1 cellular context compared by ENCODE assay signal in the genomic region with DNA sequence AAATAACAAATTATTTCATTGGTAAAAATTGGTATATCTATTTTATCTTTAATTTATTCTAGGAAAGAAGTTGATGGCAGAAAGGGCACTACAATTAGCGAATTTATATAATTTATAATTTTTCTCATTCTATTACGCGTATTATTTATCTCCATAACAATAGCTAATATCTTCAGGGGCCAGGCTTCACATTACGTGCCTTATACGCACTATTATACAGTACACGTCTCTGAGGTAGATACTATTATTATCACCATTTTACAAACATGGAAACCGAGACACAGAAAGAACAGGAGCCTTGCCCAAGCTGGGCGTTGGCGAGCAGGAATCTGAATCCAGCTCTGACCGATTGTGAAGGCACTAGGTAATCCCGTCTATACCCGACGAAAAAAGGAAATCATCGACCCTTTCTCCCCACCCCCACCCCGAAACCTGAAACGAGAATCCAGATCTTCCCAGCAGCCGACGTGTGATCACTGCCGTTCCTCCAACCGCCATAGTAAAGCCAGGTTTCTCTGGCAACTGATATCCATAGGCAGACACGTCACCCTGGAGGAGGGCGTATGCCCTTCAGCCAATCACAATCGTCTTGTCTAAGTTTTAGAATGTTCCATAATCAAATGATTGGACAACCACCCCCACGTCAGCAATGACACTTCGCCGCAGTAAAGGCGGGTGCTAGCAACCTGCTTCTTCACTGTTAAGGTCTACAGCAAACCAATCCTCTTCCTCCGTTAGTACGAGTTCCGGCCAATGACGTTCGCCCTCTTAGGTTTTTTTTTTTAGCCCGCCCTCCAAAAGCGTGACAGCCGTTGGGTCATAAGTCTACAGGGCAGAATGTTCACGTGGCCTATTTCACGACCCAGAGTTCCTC.
TF ChIP-seq lines count a peak whose summit lies in the region.

A gene with protein sequence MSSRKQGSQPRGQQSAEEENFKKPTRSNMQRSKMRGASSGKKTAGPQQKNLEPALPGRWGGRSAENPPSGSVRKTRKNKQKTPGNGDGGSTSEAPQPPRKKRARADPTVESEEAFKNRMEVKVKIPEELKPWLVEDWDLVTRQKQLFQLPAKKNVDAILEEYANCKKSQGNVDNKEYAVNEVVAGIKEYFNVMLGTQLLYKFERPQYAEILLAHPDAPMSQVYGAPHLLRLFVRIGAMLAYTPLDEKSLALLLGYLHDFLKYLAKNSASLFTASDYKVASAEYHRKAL (minus strand): TSS at position 501 of the 874 bp plus-strand sequence. CDS start 9,672 bp downstream, outside the sequence.

TF ChIP-seq in K562, 482 proteins besides CTCF, POLR2A, EP300 and RAD21 (continued from another document):
- TF ChIP-seq, protein P1, sequence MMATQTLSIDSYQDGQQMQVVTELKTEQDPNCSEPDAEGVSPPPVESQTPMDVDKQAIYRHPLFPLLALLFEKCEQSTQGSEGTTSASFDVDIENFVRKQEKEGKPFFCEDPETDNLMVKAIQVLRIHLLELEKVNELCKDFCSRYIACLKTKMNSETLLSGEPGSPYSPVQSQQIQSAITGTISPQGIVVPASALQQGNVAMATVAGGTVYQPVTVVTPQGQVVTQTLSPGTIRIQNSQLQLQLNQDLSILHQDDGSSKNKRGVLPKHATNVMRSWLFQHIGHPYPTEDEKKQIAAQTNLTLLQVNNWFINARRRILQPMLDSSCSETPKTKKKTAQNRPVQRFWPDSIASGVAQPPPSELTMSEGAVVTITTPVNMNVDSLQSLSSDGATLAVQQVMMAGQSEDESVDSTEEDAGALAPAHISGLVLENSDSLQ (IDR thresholded peaks at IDR 0.05), result peak; percentile 93
- TF ChIP-seq CREB1 (IDR thresholded peaks at IDR 0.05) (peak; percentile 92), CREB1 (CRISPR knock-in tag; IDR thresholded peaks at IDR 0.05) (peak; percentile 89), CREBBP (IDR thresholded peaks at IDR 0.05; ENCODE audit: low read depth, low read length) (no peak), CHD1 (IDR thresholded peaks at IDR 0.05; ENCODE audit: low read length) (peak; percentile 90), BRD4 (IDR thresholded peaks at IDR 0.05) (0 out of 2 replicates have a peak, but pooled peaks have one; percentile 56), CREM (IDR thresholded peaks at IDR 0.05; ENCODE audit: low read depth) (peak; percentile 93), MTA3 (IDR thresholded peaks at IDR 0.05; ENCODE audit: borderline replicate concordance) (peak; percentile 35; the same call in 1 of the 2 replicates), FOSL1 (tag; conservative IDR thresholded peaks at IDR 0.05) (peak; percentile 59), SUPT5H (IDR thresholded peaks at IDR 0.05) (peak; percentile 94), ZNF586 (CRISPR knock-in tag; conservative IDR thresholded peaks at IDR 0.05) (no peak), JUN (IDR thresholded peaks at IDR 0.05; ENCODE audit: borderline replicate concordance, low read depth, low read length) (0 out of 2 replicates have a peak, but pooled peaks have one; percentile 5), JUN (CRISPR knock-in tag; IDR thresholded peaks at IDR 0.05; ENCODE audit: borderline replicate concordance) (no peak), POLR2AphosphoS5 (IDR thresholded peaks at IDR 0.05; ENCODE audit: control insufficient read depth, insufficient read depth, low read depth, low read length) (peak; percentile 93), JUND (IDR thresholded peaks at IDR 0.05; ENCODE audit: borderline replicate concordance, low read depth, low read length) (peak; percentile 56; the same call in 1 of the 2 replicates), JUND (tag; IDR thresholded peaks at IDR 0.05; ENCODE audit: borderline replicate concordance, low read depth, low read length) (0 out of 3 replicates have a peak, but pooled peaks have one; percentile 10), NEUROD1 (IDR thresholded peaks at IDR 0.05; ENCODE audit: borderline replicate concordance, low read depth, low read length, partially characterized antibody) (peak; percentile 92), RBFOX2 (IDR thresholded peaks at IDR 0.05; ENCODE audit: low read depth, low read length) (peak; percentile 4; the same call in 1 of the 2 replicates), ZNF347 (CRISPR knock-in tag; IDR thresholded peaks at IDR 0.05; ENCODE audit: low read depth) (no peak), CBFA2T2 (conservative IDR thresholded peaks at IDR 0.05) (0 out of 2 replicates have a peak, but pooled peaks have one; percentile 2), ASH1L (IDR thresholded peaks at IDR 0.05; ENCODE audit: borderline replicate concordance, low read depth, partially characterized antibody) (peak; percentile 87), ATF1 (CRISPR knock-in tag; IDR thresholded peaks at IDR 0.05) (peak; percentile 72), ATF1 (tag; IDR thresholded peaks at IDR 0.05) (peak; percentile 99), TAF7 (tag; IDR thresholded peaks at IDR 0.05) (peak; percentile 86), DIDO1 (tag; IDR thresholded peaks at IDR 0.05; ENCODE audit: low read depth) (no peak), TAF1 (IDR thresholded peaks at IDR 0.05; ENCODE audit: control insufficient read depth, extremely low read depth, insufficient read depth, low read length, severe bottlenecking) (peak; percentile 92), MAZ (CRISPR knock-in tag; conservative IDR thresholded peaks at IDR 0.05 in 1 of 2, IDR thresholded peaks at IDR 0.05 in 1 of 2) (no peak), PHF8 (IDR thresholded peaks at IDR 0.05; ENCODE audit: borderline replicate concordance, low read length) (peak; percentile 43; the same call in 1 of the 2 replicates), POLR2H (tag; IDR thresholded peaks at IDR 0.05; ENCODE audit: low read depth) (peak; percentile 94), TAF9B (IDR thresholded peaks at IDR 0.05; ENCODE audit: partially characterized antibody) (peak; percentile 83), NFIC (IDR thresholded peaks at IDR 0.05) (no peak), CHD2 (IDR thresholded peaks at IDR 0.05; ENCODE audit: low read depth, low read length) (no peak; the same call in 1 of the 2 replicates), MYBL2 (IDR thresholded peaks at IDR 0.05; ENCODE audit: low read depth) (peak; percentile 83), MYBL2 (CRISPR knock-in tag; IDR thresholded peaks at IDR 0.05; ENCODE audit: borderline replicate concordance) (no peak), CXXC5 (CRISPR knock-in tag; IDR thresholded peaks at IDR 0.05) (peak; percentile 32; the same call in 1 of the 2 replicates), FOXM1 (IDR thresholded peaks at IDR 0.05; ENCODE audit: low read depth) (peak; percentile 79; the same call in 1 of the 2 replicates), FOXM1 (CRISPR knock-in tag; IDR thresholded peaks at IDR 0.05; ENCODE audit: low read depth) (no peak), ZNF133 (CRISPR knock-in tag; IDR thresholded peaks at IDR 0.05) (no peak), YY1 (IDR thresholded peaks at IDR 0.05; ENCODE audit: borderline replicate concordance in 1 of 3, control insufficient read depth in 1 of 3, extremely low read depth in 1 of 3, insufficient read depth in 3 of 3, insufficient read length in 1 of 3, insufficient replicate concordance in 2 of 3, low read depth in 1 of 3, low read length in 2 of 3) (peak; percentile 51 to 94 (median 79)), MBD2 (IDR thresholded peaks at IDR 0.05; ENCODE audit: borderline replicate concordance, low read depth) (peak; percentile 87)
- TF ChIP-seq, protein P2, sequence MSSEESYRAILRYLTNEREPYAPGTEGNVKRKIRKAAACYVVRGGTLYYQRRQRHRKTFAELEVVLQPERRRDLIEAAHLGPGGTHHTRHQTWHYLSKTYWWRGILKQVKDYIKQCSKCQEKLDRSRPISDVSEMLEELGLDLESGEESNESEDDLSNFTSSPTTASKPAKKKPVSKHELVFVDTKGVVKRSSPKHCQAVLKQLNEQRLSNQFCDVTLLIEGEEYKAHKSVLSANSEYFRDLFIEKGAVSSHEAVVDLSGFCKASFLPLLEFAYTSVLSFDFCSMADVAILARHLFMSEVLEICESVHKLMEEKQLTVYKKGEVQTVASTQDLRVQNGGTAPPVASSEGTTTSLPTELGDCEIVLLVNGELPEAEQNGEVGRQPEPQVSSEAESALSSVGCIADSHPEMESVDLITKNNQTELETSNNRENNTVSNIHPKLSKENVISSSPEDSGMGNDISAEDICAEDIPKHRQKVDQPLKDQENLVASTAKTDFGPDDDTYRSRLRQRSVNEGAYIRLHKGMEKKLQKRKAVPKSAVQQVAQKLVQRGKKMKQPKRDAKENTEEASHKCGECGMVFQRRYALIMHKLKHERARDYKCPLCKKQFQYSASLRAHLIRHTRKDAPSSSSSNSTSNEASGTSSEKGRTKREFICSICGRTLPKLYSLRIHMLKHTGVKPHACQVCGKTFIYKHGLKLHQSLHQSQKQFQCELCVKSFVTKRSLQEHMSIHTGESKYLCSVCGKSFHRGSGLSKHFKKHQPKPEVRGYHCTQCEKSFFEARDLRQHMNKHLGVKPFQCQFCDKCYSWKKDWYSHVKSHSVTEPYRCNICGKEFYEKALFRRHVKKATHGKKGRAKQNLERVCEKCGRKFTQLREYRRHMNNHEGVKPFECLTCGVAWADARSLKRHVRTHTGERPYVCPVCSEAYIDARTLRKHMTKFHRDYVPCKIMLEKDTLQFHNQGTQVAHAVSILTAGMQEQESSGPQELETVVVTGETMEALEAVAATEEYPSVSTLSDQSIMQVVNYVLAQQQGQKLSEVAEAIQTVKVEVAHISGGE (CRISPR knock-in tag; IDR thresholded peaks at IDR 0.05), result no peak
- TF ChIP-seq, protein P3, sequence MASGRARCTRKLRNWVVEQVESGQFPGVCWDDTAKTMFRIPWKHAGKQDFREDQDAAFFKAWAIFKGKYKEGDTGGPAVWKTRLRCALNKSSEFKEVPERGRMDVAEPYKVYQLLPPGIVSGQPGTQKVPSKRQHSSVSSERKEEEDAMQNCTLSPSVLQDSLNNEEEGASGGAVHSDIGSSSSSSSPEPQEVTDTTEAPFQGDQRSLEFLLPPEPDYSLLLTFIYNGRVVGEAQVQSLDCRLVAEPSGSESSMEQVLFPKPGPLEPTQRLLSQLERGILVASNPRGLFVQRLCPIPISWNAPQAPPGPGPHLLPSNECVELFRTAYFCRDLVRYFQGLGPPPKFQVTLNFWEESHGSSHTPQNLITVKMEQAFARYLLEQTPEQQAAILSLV (tag; IDR thresholded peaks at IDR 0.05), result no peak
- TF ChIP-seq, protein P4, sequence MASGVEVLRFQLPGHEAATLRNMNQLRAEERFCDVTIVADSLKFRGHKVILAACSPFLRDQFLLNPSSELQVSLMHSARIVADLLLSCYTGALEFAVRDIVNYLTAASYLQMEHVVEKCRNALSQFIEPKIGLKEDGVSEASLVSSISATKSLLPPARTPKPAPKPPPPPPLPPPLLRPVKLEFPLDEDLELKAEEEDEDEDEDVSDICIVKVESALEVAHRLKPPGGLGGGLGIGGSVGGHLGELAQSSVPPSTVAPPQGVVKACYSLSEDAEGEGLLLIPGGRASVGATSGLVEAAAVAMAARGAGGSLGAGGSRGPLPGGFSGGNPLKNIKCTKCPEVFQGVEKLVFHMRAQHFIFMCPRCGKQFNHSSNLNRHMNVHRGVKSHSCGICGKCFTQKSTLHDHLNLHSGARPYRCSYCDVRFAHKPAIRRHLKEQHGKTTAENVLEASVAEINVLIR (CRISPR knock-in tag; IDR thresholded peaks at IDR 0.05), result peak; percentile 61
- TF ChIP-seq, protein P5, sequence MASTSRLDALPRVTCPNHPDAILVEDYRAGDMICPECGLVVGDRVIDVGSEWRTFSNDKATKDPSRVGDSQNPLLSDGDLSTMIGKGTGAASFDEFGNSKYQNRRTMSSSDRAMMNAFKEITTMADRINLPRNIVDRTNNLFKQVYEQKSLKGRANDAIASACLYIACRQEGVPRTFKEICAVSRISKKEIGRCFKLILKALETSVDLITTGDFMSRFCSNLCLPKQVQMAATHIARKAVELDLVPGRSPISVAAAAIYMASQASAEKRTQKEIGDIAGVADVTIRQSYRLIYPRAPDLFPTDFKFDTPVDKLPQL (IDR thresholded peaks at IDR 0.05; ENCODE audit: extremely low read depth, insufficient read length), result peak; percentile 37
- TF ChIP-seq, protein P6, sequence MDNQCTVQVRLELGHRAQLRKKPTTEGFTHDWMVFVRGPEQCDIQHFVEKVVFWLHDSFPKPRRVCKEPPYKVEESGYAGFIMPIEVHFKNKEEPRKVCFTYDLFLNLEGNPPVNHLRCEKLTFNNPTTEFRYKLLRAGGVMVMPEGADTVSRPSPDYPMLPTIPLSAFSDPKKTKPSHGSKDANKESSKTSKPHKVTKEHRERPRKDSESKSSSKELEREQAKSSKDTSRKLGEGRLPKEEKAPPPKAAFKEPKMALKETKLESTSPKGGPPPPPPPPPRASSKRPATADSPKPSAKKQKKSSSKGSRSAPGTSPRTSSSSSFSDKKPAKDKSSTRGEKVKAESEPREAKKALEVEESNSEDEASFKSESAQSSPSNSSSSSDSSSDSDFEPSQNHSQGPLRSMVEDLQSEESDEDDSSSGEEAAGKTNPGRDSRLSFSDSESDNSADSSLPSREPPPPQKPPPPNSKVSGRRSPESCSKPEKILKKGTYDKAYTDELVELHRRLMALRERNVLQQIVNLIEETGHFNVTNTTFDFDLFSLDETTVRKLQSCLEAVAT (IDR thresholded peaks at IDR 0.05), result peak; percentile 19 to 52; a peak in 2 of 4 replicates
- TF ChIP-seq, protein P7, sequence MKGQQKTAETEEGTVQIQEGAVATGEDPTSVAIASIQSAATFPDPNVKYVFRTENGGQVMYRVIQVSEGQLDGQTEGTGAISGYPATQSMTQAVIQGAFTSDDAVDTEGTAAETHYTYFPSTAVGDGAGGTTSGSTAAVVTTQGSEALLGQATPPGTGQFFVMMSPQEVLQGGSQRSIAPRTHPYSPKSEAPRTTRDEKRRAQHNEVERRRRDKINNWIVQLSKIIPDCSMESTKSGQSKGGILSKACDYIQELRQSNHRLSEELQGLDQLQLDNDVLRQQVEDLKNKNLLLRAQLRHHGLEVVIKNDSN (CRISPR knock-in tag; IDR thresholded peaks at IDR 0.05), result peak; percentile 61
